16 cellular contexts compared by ENCODE assay signal in genomic region chr6:127869183-127869582, GRCh38. TPM values are rescaled to one million over a fixed set of nuclear protein-coding genes. Genes with fewer than 3 reads are reported as not detected.
"Had no signal": no experiment of that assay in that cellular context is flagged by ENCODE, and none has a peak within 500 bp of the region (broad histone marks: within the 10 kb centered on the region; RNA-seq: fewer than 3 reads in every experiment).

No MANE protein-coding gene starts in this region.

- H3K4me3 Mint-ChIP-seq: neural crest cell had no signal

- H3K27ac ChIP-seq: colonic mucosa, left ventricle myocardium inferior, sigmoid colon, transverse colon had no signal

- H3K9me3 ChIP-seq: colonic mucosa, transverse colon had no signal

- H3K4me1 ChIP-seq: colonic mucosa, left ventricle myocardium inferior, sigmoid colon had no signal

- DNase-seq: activated CD4-positive, alpha-beta T cell treated with anti-CD3 and anti-CD28 coated beads, Interleukin-2, amount 50 U/mL, for 4 hours; colonic mucosa; effector CD4-positive, alpha-beta T cell; islet precursor cell; left ventricle myocardium inferior; mesendoderm; sigmoid colon; stimulated activated CD4-positive, alpha-beta T cell treated with anti-CD3 and anti-CD28 coated beads, Interleukin-4, amount 100 ng/mL, for 1 hour; stimulated activated CD8-positive, alpha-beta memory T cell treated with anti-CD3 and anti-CD28 coated beads, Interleukin-4, amount 100 ng/mL, for 48 hours; transverse colon had no signal

- H3K27me3 ChIP-seq: colonic mucosa, sigmoid colon, transverse colon had no signal

- ATAC-seq: activated CD4-positive, CD25-positive, alpha-beta regulatory T cell treated with anti-CD3 and anti-CD28 coated beads, Interleukin-2, amount 50 U/mL, for 24 hours had no signal

- H3K36me3 ChIP-seq: colonic mucosa, left ventricle myocardium inferior, sigmoid colon, transverse colon had no signal

- H3K4me3 ChIP-seq: colonic mucosa, left ventricle myocardium inferior, sigmoid colon, transverse colon had no signal

- H3K27ac Mint-ChIP-seq: activated T-helper 2 cell treated with anti-CD3 and anti-CD28 coated beads, Interferon-gamma antibody, Interleukin-2, Interleukin-4, amounts not matched to agents 10 μg/mL and 5 μg/mL and 100 μg/mL, durations not matched to agents 14 hours and 24 hours and 36 hours had no signal

RNA-seq across cellular contexts. Expression of gene THEMIS, which starts 31.7 kb away (rescaled TPM):
- total RNA-seq: fibroblast of lung, neural crest cell, osteocyte, pulmonary artery endothelial cell had no signal
